In the genomic region with DNA sequence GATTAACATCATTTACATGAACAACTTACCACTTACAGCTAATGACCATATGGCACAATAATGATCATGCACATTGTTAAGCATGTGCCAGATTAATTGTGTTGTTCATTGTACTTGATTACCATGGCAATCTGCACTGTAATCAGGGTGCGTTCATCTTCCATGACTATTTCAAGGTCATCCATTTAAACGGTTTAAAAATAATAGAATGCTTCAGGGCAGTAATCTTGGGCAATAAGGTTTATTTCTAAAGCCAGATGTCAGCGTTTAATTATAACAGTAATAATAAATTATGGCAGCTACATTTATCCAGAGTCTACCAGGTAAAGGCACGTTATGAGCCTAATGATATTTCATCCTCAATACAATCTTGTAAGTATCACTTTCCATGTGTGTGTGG, we compare ENCODE assay signal across 11 cellular contexts. TPM values are rescaled to one million over a fixed set of nuclear protein-coding genes. Genes with fewer than 3 reads are reported as not detected.
DNase-seq lines count a peak whose midpoint lies in the region; ATAC-seq and TF ChIP-seq lines count a peak whose summit lies in the region.
"Had no signal": no experiment of that assay in that cellular context is flagged by ENCODE, and none has a peak within 500 bp of the region (broad histone marks: within the 10 kb centered on the region; RNA-seq: fewer than 3 reads in every experiment).

No MANE protein-coding gene starts in this region.

- peak overlapping the region; percentile 88 for H3K27ac Mint-ChIP-seq in glutamatergic neuron (ENCODE audit: unreplicated experiment)
- H3K27ac Mint-ChIP-seq: activated naive CD8-positive, alpha-beta T cell treated with anti-CD3 and anti-CD28 coated beads for 36 hours had no signal

- no peak for TF ChIP-seq POLR2A in vagina (IDR thresholded peaks at IDR 0.05)

- no peaks in the 10 kb centered on the region for H3K36me3 Mint-ChIP-seq in glutamatergic neuron (ENCODE audit: unreplicated experiment)
- H3K36me3 Mint-ChIP-seq: activated naive CD8-positive, alpha-beta T cell treated with anti-CD3 and anti-CD28 coated beads for 36 hours had no signal

- DNase-seq in cardiac muscle cell (ENCODE audit: low read depth in 1 of 2, low spot score in 1 of 2) (no peak), Right ventricle myocardium superior (no peak), NCI-H2171 treated with DMSO at 0.1 percent for 48 hours (lab: John Stamatoyannopoulos, UW) (peak; percentile 93), glutamatergic neuron (no peak), cerebellar nuclear complex (lab: John Stamatoyannopoulos, UW) (no peak), vagina (ENCODE audit: extremely low spot score in 2 of 2) (no peak)

- no peak overlapping the region for H3K4me3 ChIP-seq in cardiac muscle cell
- H3K4me3 ChIP-seq in vagina, result no peak overlapping the region
- H3K4me3 ChIP-seq: SJSA1, thoracic aorta had no signal

- no peak for TF ChIP-seq CTCF in cardiac muscle cell (IDR thresholded peaks at IDR 0.05; ENCODE audit: low read depth, low read length)
- no peak for TF ChIP-seq CTCF in glutamatergic neuron (IDR thresholded peaks at IDR 0.05; ENCODE audit: partially characterized antibody, unreplicated experiment)
- no peak for TF ChIP-seq CTCF in vagina (IDR thresholded peaks at IDR 0.05)

- peak overlapping the region; percentile 22 for H3K4me3 Mint-ChIP-seq in glutamatergic neuron (ENCODE audit: unreplicated experiment)
- H3K4me3 Mint-ChIP-seq: activated naive CD8-positive, alpha-beta T cell treated with anti-CD3 and anti-CD28 coated beads for 36 hours had no signal

- ATAC-seq in Right ventricle myocardium superior (ENCODE audit: poor library complexity), result no peak
- no peak for ATAC-seq in GM19455 (IDR thresholded peaks at IDR 0.05; ENCODE audit: unreplicated experiment)
- no peak for ATAC-seq in HG03442 (IDR thresholded peaks at IDR 0.05; ENCODE audit: unreplicated experiment)

- H3K36me3 ChIP-seq in cardiac muscle cell (peaks cover 3% of the 10 kb centered on the region), vagina (no peaks in the 10 kb centered on the region)
- H3K36me3 ChIP-seq: SJSA1, thoracic aorta had no signal

- intact Hi-C loops in Right ventricle myocardium superior (cut with DNase I) (no loop called here), vagina (cut with DNase I) (no loop called here)

- H3K9me3 Mint-ChIP-seq in glutamatergic neuron (ENCODE audit: unreplicated experiment), result no peaks in the 10 kb centered on the region
- H3K9me3 Mint-ChIP-seq: activated naive CD8-positive, alpha-beta T cell treated with anti-CD3 and anti-CD28 coated beads for 36 hours had no signal

- no peaks in the 10 kb centered on the region for H3K27me3 Mint-ChIP-seq in glutamatergic neuron (ENCODE audit: unreplicated experiment)
- H3K27me3 Mint-ChIP-seq: activated naive CD8-positive, alpha-beta T cell treated with anti-CD3 and anti-CD28 coated beads for 36 hours had no signal

- H3K9me3 ChIP-seq in cardiac muscle cell (ENCODE audit: low read depth), result no peaks in the 10 kb centered on the region
- no peaks in the 10 kb centered on the region for H3K9me3 ChIP-seq in vagina
- H3K9me3 ChIP-seq: SJSA1, thoracic aorta had no signal

- H3K4me1 Mint-ChIP-seq in glutamatergic neuron (ENCODE audit: low read depth, unreplicated experiment), result peaks cover 18% of the 10 kb centered on the region

- H3K4me1 ChIP-seq in cardiac muscle cell (ENCODE audit: low read depth), result peaks cover 17% of the 10 kb centered on the region
- H3K4me1 ChIP-seq in vagina, result peaks cover 8% of the 10 kb centered on the region
- H3K4me1 ChIP-seq: SJSA1 had no signal

- H3K27me3 ChIP-seq in cardiac muscle cell (no peaks in the 10 kb centered on the region), vagina (no peaks in the 10 kb centered on the region)

- peak overlapping the region; percentile 43 for H3K27ac ChIP-seq in cardiac muscle cell
- no peak overlapping the region for H3K27ac ChIP-seq in vagina
- H3K27ac ChIP-seq: SJSA1, thoracic aorta had no signal

RNA-seq across cellular contexts. Expression of a gene that starts 23.4 kb away (rescaled TPM):
- total RNA-seq in cardiac muscle cell, result 17.9 and 19.8 TPM in 2 replicates
- 26.4 and 28.7 TPM in 2 replicates for polyA plus RNA-seq in cardiac muscle cell
- 11.9 TPM for total RNA-seq in Right ventricle myocardium superior
- 31.5 TPM for total RNA-seq in glutamatergic neuron (ENCODE audit: unreplicated experiment)
- 23.8 TPM for total RNA-seq in vagina

RNA-seq across cellular contexts. Expression of a gene that starts 36.2 kb away (rescaled TPM):
- total RNA-seq in cardiac muscle cell (32.4 and 33.2 TPM in 2 replicates), Right ventricle myocardium superior (130 TPM), glutamatergic neuron (ENCODE audit: unreplicated experiment) (14.7 TPM), vagina (6.4 TPM)
- polyA plus RNA-seq in cardiac muscle cell, result 39.8 and 40.1 TPM in 2 replicates
- total RNA-seq: SJSA1 had no signal

RNA-seq across cellular contexts. Expression of a gene that starts 57.0 kb away (rescaled TPM):
- total RNA-seq in cardiac muscle cell, result 13.7 and 21.5 TPM in 2 replicates
- 10.3 and 16.0 TPM in 2 replicates for polyA plus RNA-seq in cardiac muscle cell
- total RNA-seq in Right ventricle myocardium superior, result 15.0 TPM
- 31.9 TPM for total RNA-seq in glutamatergic neuron (ENCODE audit: unreplicated experiment)
- total RNA-seq in vagina, result 13.3 TPM
